Comparison of ENCODE assay signal across 26 cellular contexts in the genomic region with DNA sequence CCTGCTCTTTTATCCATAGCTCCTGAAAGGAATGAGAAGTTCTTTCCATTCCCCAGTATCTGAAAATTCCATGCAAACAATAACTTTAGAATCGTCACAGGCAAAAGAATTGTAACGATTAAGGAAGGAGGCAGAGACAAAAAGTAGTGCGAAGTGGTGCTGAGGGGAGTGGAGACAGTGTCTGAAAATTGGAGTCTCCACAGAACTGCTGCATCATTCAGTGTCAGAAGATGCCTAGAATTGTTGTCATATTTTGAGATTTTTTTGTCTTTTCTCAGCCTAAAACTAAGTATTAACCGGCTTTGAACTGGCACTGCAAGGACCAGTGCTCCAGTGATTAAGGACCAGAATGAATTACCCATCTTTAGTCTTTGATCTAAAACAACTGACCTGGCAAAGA.
"Had no signal": no experiment of that assay in that cellular context is flagged by ENCODE, and none has a peak within 500 bp of the region (broad histone marks: within the 10 kb centered on the region; RNA-seq: fewer than 3 reads in every experiment).

No MANE protein-coding gene starts in this region.

- H3K4me1 ChIP-seq: adrenal gland, ascending aorta, esophagus squamous epithelium, pancreas, right atrium auricular region, spleen, suprapubic skin, tibial artery had no signal

- H3K27me3 Mint-ChIP-seq: dendritic cell treated with granulocyte-macrophage colony-stimulating factor and Interleukin-4, amounts not matched to agents 40 ng/mL and 50 ng/mL, for 4 days had no signal

- DNase-seq: activated CD4-positive, alpha-beta T cell treated with anti-CD3 and anti-CD28 coated beads for 48 hours; activated CD4-positive, alpha-beta T cell treated with anti-CD3 and anti-CD28 coated beads, Interleukin-2, amount 50 U/mL, for 48 hours; activated CD8-positive, alpha-beta memory T cell treated with anti-CD3 and anti-CD28 coated beads for 24 hours; activated effector memory CD4-positive, alpha-beta T cell treated with Interleukin-2 at 50 U/mL for 16 hours; activated naive CD4-positive, alpha-beta T cell treated with Interleukin-2 at 50 U/mL for 16 hours; adrenal gland; central memory CD4-positive, alpha-beta T cell; effector CD8-positive, alpha-beta T cell; esophagus squamous epithelium; left cardiac atrium; left ventricle myocardium superior; naive thymus-derived CD4-positive, alpha-beta T cell; pancreas; spleen; stimulated activated naive CD4-positive, alpha-beta T cell; T-helper 17 cell; T1000; tibial artery; WERI-Rb-1 had no signal

- ATAC-seq: activated CD4-positive, CD25-positive, alpha-beta regulatory T cell treated with anti-CD3 and anti-CD28 coated beads, Interleukin-2, amount 50 U/mL, for 24 hours; left cardiac atrium; left ventricle myocardium superior; naive thymus-derived CD4-positive, alpha-beta T cell; pancreas; T-helper 17 cell had no signal

- H3K27ac Mint-ChIP-seq: activated naive CD8-positive, alpha-beta T cell; dendritic cell treated with granulocyte-macrophage colony-stimulating factor and Interleukin-4, amounts not matched to agents 40 ng/mL and 50 ng/mL, for 4 days; naive thymus-derived CD4-positive, alpha-beta T cell; T-helper 17 cell had no signal

- H3K4me3 Mint-ChIP-seq: activated naive CD8-positive, alpha-beta T cell; dendritic cell treated with granulocyte-macrophage colony-stimulating factor and Interleukin-4, amounts not matched to agents 40 ng/mL and 50 ng/mL, for 4 days; naive thymus-derived CD4-positive, alpha-beta T cell; T-helper 17 cell had no signal

- H3K4me1 Mint-ChIP-seq: naive thymus-derived CD4-positive, alpha-beta T cell; T-helper 17 cell had no signal

- H3K4me3 ChIP-seq: adrenal gland, ascending aorta, esophagus squamous epithelium, pancreas, right atrium auricular region, spleen, suprapubic skin, tibial artery had no signal

- H3K36me3 ChIP-seq: adrenal gland, ascending aorta, esophagus squamous epithelium, pancreas, right atrium auricular region, spleen, suprapubic skin, tibial artery, WERI-Rb-1 had no signal

- H3K27ac ChIP-seq: adrenal gland, ascending aorta, epithelial cell of prostate, esophagus squamous epithelium, pancreas, right atrium auricular region, spleen, suprapubic skin, tibial artery, WERI-Rb-1 had no signal

- H3K9me3 ChIP-seq: adrenal gland, ascending aorta, esophagus squamous epithelium, pancreas, right atrium auricular region, spleen, suprapubic skin, tibial artery had no signal

- H3K36me3 Mint-ChIP-seq: activated naive CD8-positive, alpha-beta T cell; naive thymus-derived CD4-positive, alpha-beta T cell had no signal

- H3K27me3 ChIP-seq: adrenal gland, ascending aorta, esophagus squamous epithelium, pancreas, right atrium auricular region, spleen, suprapubic skin, tibial artery had no signal
